In genomic region chr5:156893517-156893916, GRCh38 we compare ENCODE assay signal across 11 cellular contexts. TPM values are rescaled to one million over a fixed set of nuclear protein-coding genes. Genes with fewer than 3 reads are reported as not detected.
DNase-seq lines count a peak whose midpoint lies in the region; ATAC-seq and TF ChIP-seq lines count a peak whose summit lies in the region.
"Had no signal": no experiment of that assay in that cellular context is flagged by ENCODE, and none has a peak within 500 bp of the region (broad histone marks: within the 10 kb centered on the region; RNA-seq: fewer than 3 reads in every experiment).

No MANE protein-coding gene starts in this region.

- ATAC-seq in HG02852 (IDR thresholded peaks at IDR 0.05; ENCODE audit: unreplicated experiment) (peak; percentile 64), WTC11 (no peak)
- ATAC-seq: left ventricle myocardium superior had no signal

- H3K36me3 Mint-ChIP-seq in activated naive CD8-positive, alpha-beta T cell, result peaks cover 4% of the 10 kb centered on the region
- no peaks in the 10 kb centered on the region for H3K36me3 Mint-ChIP-seq in activated naive CD8-positive, alpha-beta T cell treated with anti-CD3 and anti-CD28 coated beads for 36 hours
- H3K36me3 Mint-ChIP-seq in WTC11, result no peaks in the 10 kb centered on the region

- no peaks in the 10 kb centered on the region for H3K9me3 Mint-ChIP-seq in activated naive CD8-positive, alpha-beta T cell (ENCODE audit: low read depth)
- no peaks in the 10 kb centered on the region for H3K9me3 Mint-ChIP-seq in activated naive CD8-positive, alpha-beta T cell treated with anti-CD3 and anti-CD28 coated beads for 36 hours
- no peaks in the 10 kb centered on the region for H3K9me3 Mint-ChIP-seq in WTC11
- H3K9me3 Mint-ChIP-seq: central memory CD8-positive, alpha-beta T cell had no signal

- in situ Hi-C loops in GM13977 (cut with MboI; ENCODE audit: low pct_unique_long_range_greater_than_20kb, low sequenced_read_pairs, unreplicated experiment), result no loop called here

- CTCF ChIA-PET in WTC11 (lab: Charles Lee), result interaction anchor here (0.7 to 1.0 kb wide), 3 partner anchors 11 to 738 kb away, joined by 4 to 5 read pairs (median 5); no protein-coding TSS in a partner anchor

- peak overlapping the region; percentile 19 for H3K27ac Mint-ChIP-seq in activated naive CD8-positive, alpha-beta T cell
- H3K27ac Mint-ChIP-seq in activated naive CD8-positive, alpha-beta T cell treated with anti-CD3 and anti-CD28 coated beads for 36 hours, result no peak overlapping the region
- H3K27ac Mint-ChIP-seq in WTC11, result no peak overlapping the region

- H3K27me3 Mint-ChIP-seq in activated naive CD8-positive, alpha-beta T cell, result no peaks in the 10 kb centered on the region
- H3K27me3 Mint-ChIP-seq in activated naive CD8-positive, alpha-beta T cell treated with anti-CD3 and anti-CD28 coated beads for 36 hours, result no peaks in the 10 kb centered on the region
- no peaks in the 10 kb centered on the region; the same call in 1 of the 2 replicates for H3K27me3 Mint-ChIP-seq in WTC11 (ENCODE audit: low read depth)
- H3K27me3 Mint-ChIP-seq: central memory CD8-positive, alpha-beta T cell had no signal

- POLR2A ChIA-PET in WTC11 (lab: Charles Lee), result no interaction called here

- no peak for TF ChIP-seq CTCF in GM13977 (IDR thresholded peaks at IDR 0.05; ENCODE audit: extremely low read depth, insufficient read depth, missing control alignments)
- no peak for TF ChIP-seq CTCF in WTC11 (IDR thresholded peaks at IDR 0.05)

- H3K4me1 Mint-ChIP-seq in activated naive CD8-positive, alpha-beta T cell (ENCODE audit: low read depth), result peaks cover 25% of the 10 kb centered on the region
- peaks cover 21% of the 10 kb centered on the region for H3K4me1 Mint-ChIP-seq in activated naive CD8-positive, alpha-beta T cell treated with anti-CD3 and anti-CD28 coated beads for 36 hours
- H3K4me1 Mint-ChIP-seq in WTC11, result peaks cover 14% of the 10 kb centered on the region

- H3K4me3 Mint-ChIP-seq in activated naive CD8-positive, alpha-beta T cell, result no peak overlapping the region
- H3K4me3 Mint-ChIP-seq in activated naive CD8-positive, alpha-beta T cell treated with anti-CD3 and anti-CD28 coated beads for 36 hours, result no peak overlapping the region
- H3K4me3 Mint-ChIP-seq in WTC11, result no peak overlapping the region
- H3K4me3 Mint-ChIP-seq: central memory CD8-positive, alpha-beta T cell had no signal

- no peak for DNase-seq in activated naive CD8-positive, alpha-beta T cell treated with anti-CD3 and anti-CD28 coated beads for 36 hours
- peak; percentile 13 for DNase-seq in NCI-H69 (lab: John Stamatoyannopoulos, UW)
- DNase-seq in GM13977 (ENCODE audit: low spot score), result no peak
- DNase-seq in NCI-H524 (lab: John Stamatoyannopoulos, UW), result no peak
- no peak for DNase-seq in WTC11 (ENCODE audit: low spot score)
- DNase-seq in NAMALWA (ENCODE audit: low spot score), result no peak
- DNase-seq: left ventricle myocardium superior, NCI-H1694 had no signal

TF ChIP-seq in WTC11, 78 proteins besides CTCF, POLR2A, EP300 and RAD21:
- TF ChIP-seq OVOL2 (CRISPR knock-in tag; IDR thresholded peaks at IDR 0.05; ENCODE audit: borderline replicate concordance), result no peak
- TF ChIP-seq, protein P1, sequence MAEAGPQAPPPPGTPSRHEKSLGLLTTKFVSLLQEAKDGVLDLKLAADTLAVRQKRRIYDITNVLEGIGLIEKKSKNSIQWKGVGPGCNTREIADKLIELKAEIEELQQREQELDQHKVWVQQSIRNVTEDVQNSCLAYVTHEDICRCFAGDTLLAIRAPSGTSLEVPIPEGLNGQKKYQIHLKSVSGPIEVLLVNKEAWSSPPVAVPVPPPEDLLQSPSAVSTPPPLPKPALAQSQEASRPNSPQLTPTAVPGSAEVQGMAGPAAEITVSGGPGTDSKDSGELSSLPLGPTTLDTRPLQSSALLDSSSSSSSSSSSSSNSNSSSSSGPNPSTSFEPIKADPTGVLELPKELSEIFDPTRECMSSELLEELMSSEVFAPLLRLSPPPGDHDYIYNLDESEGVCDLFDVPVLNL (CRISPR knock-in tag; IDR thresholded peaks at IDR 0.05; ENCODE audit: borderline replicate concordance, low read depth), result no peak
- TF ChIP-seq CREM (CRISPR knock-in tag; IDR thresholded peaks at IDR 0.05), result no peak

RNA-seq across cellular contexts. Expression of gene PPP1R2B, which starts 43.4 kb away (rescaled TPM):
- total RNA-seq in activated naive CD8-positive, alpha-beta T cell treated with anti-CD3 and anti-CD28 coated beads for 36 hours, result not detected
- total RNA-seq in WTC11 (2021), result not detected in 3 replicates
- total RNA-seq: left ventricle myocardium superior had no signal
